Comparison of ENCODE assay signal across 8 cellular contexts in genomic region chr16:11915644-11916523, GRCh38. TPM values are rescaled to one million over a fixed set of nuclear protein-coding genes. Genes with fewer than 3 reads are reported as not detected.
A peak's percentile ranks its signal among the peaks of the same experiment; 100 is the strongest.
DNase-seq lines count a peak whose midpoint lies in the region; ATAC-seq and TF ChIP-seq lines count a peak whose summit lies in the region.

GSPT1 (minus strand) TSS chr16:11915956; CDS start chr16:11915720, 236 bp downstream.

- peak within 1 kb of the TSS; percentile 100 for H3K4me3 ChIP-seq in CD4-positive, CD25-positive, alpha-beta regulatory T cell (ENCODE audit: low read depth, low read length)
- H3K4me3 ChIP-seq in liver (ENCODE audit: low read depth in 1 of 3, low read length in 3 of 3), result peak within 1 kb of the TSS; percentile 87 to 98 (median 87)

- no peaks in the 10 kb centered on the region for H3K9me3 ChIP-seq in CD4-positive, CD25-positive, alpha-beta regulatory T cell (ENCODE audit: control insufficient read depth in 2 of 2, low read length in 2 of 2)
- no peaks in the 10 kb centered on the region for H3K9me3 ChIP-seq in liver (ENCODE audit: control insufficient read depth in 4 of 4, low read length in 3 of 4)

- no peaks in the 10 kb centered on the region for H3K27me3 ChIP-seq in CD4-positive, CD25-positive, alpha-beta regulatory T cell (ENCODE audit: control insufficient read depth, insufficient read depth, low read length)
- H3K27me3 ChIP-seq in liver (ENCODE audit: control insufficient read depth in 4 of 4, insufficient read depth in 4 of 4, low read length in 3 of 4), result no peaks in the 10 kb centered on the region

- TF ChIP-seq RAD21 in liver (IDR thresholded peaks at IDR 0.05), result peak; percentile 24 to 26

- H3K9me3 Mint-ChIP-seq in CD4-positive, CD25-positive, alpha-beta regulatory T cell, result peaks cover 0 to 4% (median 0%) of the 10 kb centered on the region in 7 donors

- peak within 1 kb of the TSS; percentile 95 to 99 (median 96) for H3K4me3 Mint-ChIP-seq in CD4-positive, CD25-positive, alpha-beta regulatory T cell

- H3K27me3 Mint-ChIP-seq in CD4-positive, CD25-positive, alpha-beta regulatory T cell, result peaks cover 33% of the 10 kb centered on the region

- ATAC-seq in CD4-positive, CD25-positive, alpha-beta regulatory T cell (ENCODE audit: low read depth in 2 of 2), result peak; percentile 92 to 93
- peak; percentile 83 for ATAC-seq in GM19395 (IDR thresholded peaks at IDR 0.05; ENCODE audit: unreplicated experiment)
- peak; percentile 68 for ATAC-seq in HG03565 (IDR thresholded peaks at IDR 0.05; ENCODE audit: unreplicated experiment)

- peak; percentile 18 for TF ChIP-seq CTCF in liver (IDR thresholded peaks at IDR 0.05; ENCODE audit: low read depth, low read length, missing input control)

- DNase-seq in CD4-positive, CD25-positive, alpha-beta regulatory T cell, result peak; percentile 98 to 100 (median 100)
- peak; percentile 99 for DNase-seq in NCI-H82 (lab: John Stamatoyannopoulos, UW)
- peak; percentile 99 for DNase-seq in activated CD4-positive, alpha-beta T cell treated with anti-CD3 and anti-CD28 coated beads, Interleukin-2, amount 50 U/mL, for 48 hours
- DNase-seq in dermis microvascular lymphatic vessel endothelial cell (ENCODE audit: low read depth in 2 of 2), result peak; percentile 95 to 99
- peak; percentile 99 for DNase-seq in stimulated activated CD4-positive, alpha-beta T cell treated with anti-CD3 and anti-CD28 coated beads, Interleukin-4, amount 100 ng/mL, for 24 hours

- peaks cover 17 to 41% (median 31%) of the 10 kb centered on the region in 4 donors for H3K4me1 Mint-ChIP-seq in CD4-positive, CD25-positive, alpha-beta regulatory T cell

- H3K27ac ChIP-seq in CD4-positive, CD25-positive, alpha-beta regulatory T cell (ENCODE audit: insufficient read depth, low read length, poor library complexity, severe bottlenecking), result peak within 1 kb of the TSS; percentile 81
- peak within 1 kb of the TSS; percentile 82 to 96 for H3K27ac ChIP-seq in liver (ENCODE audit: low read depth in 1 of 2, low read length in 2 of 2)

- 1% methylated on average over 84 of the region's 84 CpGs for WGBS in liver

- no peaks in the 10 kb centered on the region for H3K36me3 ChIP-seq in CD4-positive, CD25-positive, alpha-beta regulatory T cell (ENCODE audit: control insufficient read depth, insufficient read depth, low read length)
- H3K36me3 ChIP-seq in liver (ENCODE audit: control insufficient read depth in 4 of 4, insufficient read depth in 3 of 4, low read depth in 1 of 4, low read length in 3 of 4), result no peaks in the 10 kb centered on the region

- peak within 1 kb of the TSS; percentile 50 to 85 for H3K9ac ChIP-seq in liver (ENCODE audit: low read depth in 1 of 2, low read length in 2 of 2)

- peaks cover 28% of the 10 kb centered on the region for H3K4me1 ChIP-seq in CD4-positive, CD25-positive, alpha-beta regulatory T cell (ENCODE audit: control insufficient read depth, insufficient read depth, low read length, poor library complexity, severe bottlenecking)
- H3K4me1 ChIP-seq in liver (ENCODE audit: control insufficient read depth in 4 of 4, insufficient read depth in 4 of 4, low read length in 3 of 4), result peaks cover 0 to 34% (median 31%) of the 10 kb centered on the region in 4 donors

- H3K27ac Mint-ChIP-seq in CD4-positive, CD25-positive, alpha-beta regulatory T cell, result peak within 1 kb of the TSS; percentile 93 to 95 (median 94)

- no peaks in the 10 kb centered on the region for H3K36me3 Mint-ChIP-seq in CD4-positive, CD25-positive, alpha-beta regulatory T cell

TF ChIP-seq in liver, 16 proteins besides CTCF, POLR2A, EP300 and RAD21:
- TF ChIP-seq SP1 (IDR thresholded peaks at IDR 0.05), result peak; percentile 86
- TF ChIP-seq MAX (IDR thresholded peaks at IDR 0.05), result peak; percentile 87
- no peak for TF ChIP-seq ATF3 (IDR thresholded peaks at IDR 0.05)
- TF ChIP-seq JUND (IDR thresholded peaks at IDR 0.05), result no peak
- TF ChIP-seq REST (IDR thresholded peaks at IDR 0.05), result peak; percentile 85
- peak; percentile 71 to 72 for TF ChIP-seq RXRA (IDR thresholded peaks at IDR 0.05)
- TF ChIP-seq EGR1 (IDR thresholded peaks at IDR 0.05; ENCODE audit: low read depth in 2 of 2), result peak; percentile 96 to 97
- TF ChIP-seq TAF1 (conservative IDR thresholded peaks at IDR 0.05), result peak; percentile 62
- peak; percentile 51 to 54 for TF ChIP-seq HNF4A (conservative IDR thresholded peaks at IDR 0.05)
- TF ChIP-seq HNF4G (IDR thresholded peaks at IDR 0.05), result no peak
- TF ChIP-seq FOXA1 (IDR thresholded peaks at IDR 0.05), result no peak
- peak; percentile 73 for TF ChIP-seq NR2F2 (IDR thresholded peaks at IDR 0.05)
- TF ChIP-seq ZBTB33 (IDR thresholded peaks at IDR 0.05), result peak; percentile 96
- TF ChIP-seq YY1 (IDR thresholded peaks at IDR 0.05), result peak; percentile 94
- no peak for TF ChIP-seq FOXA2 (IDR thresholded peaks at IDR 0.05)
- TF ChIP-seq GABPA (IDR thresholded peaks at IDR 0.05 in 1 of 2, conservative IDR thresholded peaks at IDR 0.05 in 1 of 2), result peak; percentile 81 to 94

RNA-seq across cellular contexts. Expression of gene GSPT1, which starts in this region (rescaled TPM):
- total RNA-seq in CD4-positive, CD25-positive, alpha-beta regulatory T cell, result 177 TPM
- polyA plus RNA-seq in CD4-positive, CD25-positive, alpha-beta regulatory T cell, result 100 to 1,000 TPM in 2 of 4 donors, 10 to 100 TPM in 2; 93.2 to 103 (median 100) TPM
- total RNA-seq in dermis microvascular lymphatic vessel endothelial cell (34.3 and 37.8 TPM in 2 replicates), liver (10 to 100 TPM; 48.5 to 67.6 TPM)
- polyA plus RNA-seq in liver, result 10 to 100 TPM; 24.2 to 35.2 TPM

Comparison
In these comparisons a context has a peak if more than half of its experiments do, and no peak if none do; other contexts are left out.
1. Peak in every context shown above with its lines: DNase-seq, ATAC-seq, H3K4me3 ChIP-seq and H3K27ac ChIP-seq.